ENCODE assay signal across 8 cellular contexts in genomic region chr5:177454397-177455035, GRCh38. TPM values are rescaled to one million over a fixed set of nuclear protein-coding genes. Genes with fewer than 3 reads are reported as not detected.
DNase-seq lines count a peak whose midpoint lies in the region; ATAC-seq and TF ChIP-seq lines count a peak whose summit lies in the region.

No MANE protein-coding gene starts in this region.

- H3K4me1 ChIP-seq in ectodermal cell (ENCODE audit: control insufficient read depth, insufficient read depth, low read length) (peaks cover 18% of the 10 kb centered on the region), lung (ENCODE audit: control insufficient read depth in 2 of 2, insufficient read depth in 2 of 2, low read length in 2 of 2) (peaks cover 0 to 11% of the 10 kb centered on the region in 2 donors)

- H3K9me3 ChIP-seq in ectodermal cell (ENCODE audit: control insufficient read depth, low read length) (no peaks in the 10 kb centered on the region), lung (ENCODE audit: control insufficient read depth in 2 of 2, insufficient read depth in 1 of 2, low read length in 1 of 2) (no peaks in the 10 kb centered on the region)

- peak; percentile 92 for DNase-seq in CD14-positive monocyte (ENCODE audit: low spot score)
- peak; percentile 89 for DNase-seq in NCI-H748 treated with DMSO at 0.1 percent for 48 hours (lab: John Stamatoyannopoulos, UW)
- DNase-seq in activated CD8-positive, alpha-beta T cell treated with anti-CD3 and anti-CD28 coated beads, Interleukin-2, amount 10 ng/mL, durations not matched to agents 7 days and 5 days: peak; percentile 94
- peak; percentile 91 for DNase-seq in lung (ENCODE audit: low spot score)
- DNase-seq in stimulated activated CD4-positive, alpha-beta T cell treated with anti-CD3 and anti-CD28 coated beads, TNF-alpha, amount 100 ng/mL, for 24 hours (ENCODE audit: low read depth in 3 of 3): peak; percentile 86 to 93 (median 88)

- H3K4me1 Mint-ChIP-seq in CD14-positive monocyte: peaks cover 25% of the 10 kb centered on the region
- peaks cover 30% of the 10 kb centered on the region for H3K4me1 Mint-ChIP-seq in activated CD8-positive, alpha-beta T cell treated with anti-CD3 and anti-CD28 coated beads, Interleukin-2, amount 10 ng/mL, durations not matched to agents 7 days and 5 days (ENCODE audit: low read depth)

- CTCF ChIA-PET in activated CD8-positive, alpha-beta T cell treated with anti-CD3 and anti-CD28 coated beads, Interleukin-2, amount 10 ng/mL, durations not matched to agents 7 days and 5 days (lab: Charles Lee): interaction anchor here (0.6 to 8.6 kb wide), 35 partner anchors 9 to 917 kb away, joined by 3 to 337 read pairs (median 8); partner anchors contain the start of genes DDX41, F12, GRK6 and LMAN2

- intact Hi-C loops in CD14-positive monocyte (cut with micrococcal nuclease): loop anchor here (1.0 to 5.0 kb wide), 6 partner anchors 26 to 147 kb away; partner anchors contain the start of genes GRK6 (in 1 of the 2) and PDLIM7 (in 1 of the 2)

- peak; percentile 85 for TF ChIP-seq CTCF in CD14-positive monocyte (IDR thresholded peaks at IDR 0.05)
- TF ChIP-seq CTCF in lung (IDR thresholded peaks at IDR 0.05; ENCODE audit: control extremely low read depth, extremely low read depth): peak; percentile 94

- POLR2A ChIA-PET in activated CD8-positive, alpha-beta T cell treated with anti-CD3 and anti-CD28 coated beads, Interleukin-2, amount 10 ng/mL, durations not matched to agents 7 days and 5 days (lab: Charles Lee): interaction anchor here (1.0 to 19.4 kb wide), 11 partner anchors 9 to 145 kb away, joined by 3 to 245 read pairs (median 5); partner anchors contain the start of genes GRK6 and PRR7

- peak overlapping the region; percentile 89 for H3K27ac ChIP-seq in ectodermal cell (ENCODE audit: insufficient read depth, low read depth, low read length, poor library complexity, severe bottlenecking)
- H3K27ac ChIP-seq in lung (ENCODE audit: low read depth in 1 of 2, low read length in 1 of 2): peak overlapping the region in 1 of 2 donors; percentile 37

- H3K9me3 Mint-ChIP-seq in CD14-positive monocyte: peaks cover 0 to 9% (median 0%) of the 10 kb centered on the region in 7 donors
- no peaks in the 10 kb centered on the region for H3K9me3 Mint-ChIP-seq in activated CD8-positive, alpha-beta T cell treated with anti-CD3 and anti-CD28 coated beads, Interleukin-2, amount 10 ng/mL, durations not matched to agents 7 days and 5 days (ENCODE audit: insufficient read depth)

- peak overlapping the region; percentile 73 to 85 for H3K4me3 Mint-ChIP-seq in CD14-positive monocyte
- peak overlapping the region; percentile 78 for H3K4me3 Mint-ChIP-seq in activated CD8-positive, alpha-beta T cell treated with anti-CD3 and anti-CD28 coated beads, Interleukin-2, amount 10 ng/mL, durations not matched to agents 7 days and 5 days

- H3K4me3 ChIP-seq in ectodermal cell (ENCODE audit: insufficient read depth, low read depth, low read length): peak overlapping the region; percentile 68
- H3K4me3 ChIP-seq in lung: peak overlapping the region; percentile 36

- H3K27me3 ChIP-seq in ectodermal cell (ENCODE audit: control insufficient read depth, insufficient read depth, low read length, poor library complexity, severe bottlenecking): no peaks in the 10 kb centered on the region
- no peaks in the 10 kb centered on the region for H3K27me3 ChIP-seq in lung (ENCODE audit: control insufficient read depth, insufficient read depth)

- 0% methylated on average over 84 of the region's 84 CpGs for WGBS in ectodermal cell, 2 experiments
- 0% methylated on average over 36 to 84 of the region's 84 CpGs for WGBS in lung, 2 donors

- H3K36me3 ChIP-seq in ectodermal cell (ENCODE audit: control insufficient read depth, insufficient read depth, low read length): peaks cover 22% of the 10 kb centered on the region
- H3K36me3 ChIP-seq in lung (ENCODE audit: control insufficient read depth in 2 of 2, insufficient read depth in 2 of 2, low read length in 2 of 2): peaks cover 0 to 6% of the 10 kb centered on the region in 2 donors

- H3K27me3 Mint-ChIP-seq in CD14-positive monocyte (ENCODE audit: low read depth in 3 of 3): peaks cover 37 to 51% (median 42%) of the 10 kb centered on the region in 3 donors
- peaks cover 3% of the 10 kb centered on the region for H3K27me3 Mint-ChIP-seq in activated CD8-positive, alpha-beta T cell treated with anti-CD3 and anti-CD28 coated beads, Interleukin-2, amount 10 ng/mL, durations not matched to agents 7 days and 5 days (ENCODE audit: low read depth)

- peaks cover 0 to 7% of the 10 kb centered on the region in 2 donors for H3K36me3 Mint-ChIP-seq in CD14-positive monocyte
- H3K36me3 Mint-ChIP-seq in activated CD8-positive, alpha-beta T cell treated with anti-CD3 and anti-CD28 coated beads, Interleukin-2, amount 10 ng/mL, durations not matched to agents 7 days and 5 days (ENCODE audit: low read depth): peaks cover 7% of the 10 kb centered on the region

- ATAC-seq in GM19324 (IDR thresholded peaks at IDR 0.05; ENCODE audit: low FRiP score, unreplicated experiment) (peak; percentile 53), HG03457 (IDR thresholded peaks at IDR 0.05; ENCODE audit: unreplicated experiment) (peak; percentile 44), lung (ENCODE audit: insufficient read depth, low FRiP score) (peak; percentile 71)
- ATAC-seq in activated CD8-positive, alpha-beta T cell treated with anti-CD3 and anti-CD28 coated beads, Interleukin-2, amount 10 ng/mL, durations not matched to agents 7 days and 5 days: peak; percentile 50

- H3K27ac Mint-ChIP-seq in CD14-positive monocyte: peak overlapping the region in 3 of 7 donors; percentile 58 to 65 (median 63)
- H3K27ac Mint-ChIP-seq in activated CD8-positive, alpha-beta T cell treated with anti-CD3 and anti-CD28 coated beads, Interleukin-2, amount 10 ng/mL, durations not matched to agents 7 days and 5 days: peak overlapping the region; percentile 75

RNA-seq across cellular contexts. Expression of gene PRR7, which starts 7.9 kb away (rescaled TPM):
- 1 to 10 TPM; 1.8 to 2.1 TPM for polyA plus RNA-seq in CD14-positive monocyte
- 10 to 100 TPM in 1 of 2 experiments, 1 to 10 TPM in 1; 9.8 to 11.6 TPM for total RNA-seq in activated CD8-positive, alpha-beta T cell treated with anti-CD3 and anti-CD28 coated beads, Interleukin-2, amount 10 ng/mL, durations not matched to agents 7 days and 5 days
- 16.6 TPM for polyA plus RNA-seq in ectodermal cell (2013, experiment 1 of 4)
- 13.0 TPM for polyA plus RNA-seq in ectodermal cell (2013, experiment 2 of 4)
- 13.3 TPM for polyA plus RNA-seq in ectodermal cell (2013, experiment 3 of 4)
- 16.5 TPM for polyA plus RNA-seq in ectodermal cell (2013, experiment 4 of 4)
- 1 to 10 TPM; 2.9 to 7.2 TPM for total RNA-seq in lung
- 1 to 10 TPM; 1.9 to 5.0 TPM for polyA plus RNA-seq in lung

RNA-seq across cellular contexts. Expression of gene DBN1, which starts 18.9 kb away (rescaled TPM):
- polyA plus RNA-seq in CD14-positive monocyte: 1 to 10 TPM in 1 of 2 donors, under 1 TPM in 1; 0.71 to 1.6 TPM
- 100 to 1,000 TPM in 1 of 2 experiments, 10 to 100 TPM in 1; 92.9 to 104 TPM for total RNA-seq in activated CD8-positive, alpha-beta T cell treated with anti-CD3 and anti-CD28 coated beads, Interleukin-2, amount 10 ng/mL, durations not matched to agents 7 days and 5 days
- polyA plus RNA-seq in ectodermal cell (2013, experiment 1 of 4): 451 TPM
- polyA plus RNA-seq in ectodermal cell (2013, experiment 2 of 4): 443 TPM
- 312 TPM for polyA plus RNA-seq in ectodermal cell (2013, experiment 3 of 4)
- 341 TPM for polyA plus RNA-seq in ectodermal cell (2013, experiment 4 of 4)
- total RNA-seq in lung: 10 to 100 TPM; 36.5 to 38.3 TPM
- 10 to 100 TPM; 18.7 to 24.1 TPM for polyA plus RNA-seq in lung

RNA-seq across cellular contexts. Expression of gene GRK6, which starts 28.0 kb away (rescaled TPM):
- polyA plus RNA-seq in CD14-positive monocyte: 10 to 100 TPM; 41.6 to 63.4 TPM
- 100 to 1,000 TPM; 206 to 213 TPM for total RNA-seq in activated CD8-positive, alpha-beta T cell treated with anti-CD3 and anti-CD28 coated beads, Interleukin-2, amount 10 ng/mL, durations not matched to agents 7 days and 5 days
- polyA plus RNA-seq in ectodermal cell (2013, experiment 1 of 4): 34.2 TPM
- 34.6 TPM for polyA plus RNA-seq in ectodermal cell (2013, experiment 2 of 4)
- polyA plus RNA-seq in ectodermal cell (2013, experiment 3 of 4): 25.3 TPM
- polyA plus RNA-seq in ectodermal cell (2013, experiment 4 of 4): 27.2 TPM
- total RNA-seq in lung: 10 to 100 TPM; 22.4 to 58.1 TPM
- polyA plus RNA-seq in lung: 10 to 100 TPM; 20.7 to 68.0 TPM

RNA-seq across cellular contexts. Expression of gene PDLIM7, which starts 42.9 kb away (rescaled TPM):
- polyA plus RNA-seq in CD14-positive monocyte (10 to 100 TPM; 21.6 to 27.2 TPM), lung (100 to 1,000 TPM in 1 of 2 donors, 10 to 100 TPM in 1; 65.5 to 102 TPM)
- 10 to 100 TPM; 62.5 to 67.3 TPM for total RNA-seq in activated CD8-positive, alpha-beta T cell treated with anti-CD3 and anti-CD28 coated beads, Interleukin-2, amount 10 ng/mL, durations not matched to agents 7 days and 5 days
- 367 TPM for polyA plus RNA-seq in ectodermal cell (2013, experiment 1 of 4)
- 396 TPM for polyA plus RNA-seq in ectodermal cell (2013, experiment 2 of 4)
- 299 TPM for polyA plus RNA-seq in ectodermal cell (2013, experiment 3 of 4)
- 330 TPM for polyA plus RNA-seq in ectodermal cell (2013, experiment 4 of 4)
- 100 to 1,000 TPM in 1 of 2 donors, 10 to 100 TPM in 1; 49.2 to 124 TPM for total RNA-seq in lung

RNA-seq across cellular contexts. Expression of gene F12, which starts 45.2 kb away (rescaled TPM):
- polyA plus RNA-seq in CD14-positive monocyte (1 to 10 TPM; 1.4 to 1.5 TPM), lung (1 to 10 TPM; 1.3 to 1.7 TPM)
- 1 to 10 TPM; 3.2 to 3.5 TPM for total RNA-seq in activated CD8-positive, alpha-beta T cell treated with anti-CD3 and anti-CD28 coated beads, Interleukin-2, amount 10 ng/mL, durations not matched to agents 7 days and 5 days
- polyA plus RNA-seq in ectodermal cell (2013, experiment 1 of 4): 0.78 TPM
- polyA plus RNA-seq in ectodermal cell (2013, experiment 2 of 4): 0.41 TPM
- 0.43 TPM for polyA plus RNA-seq in ectodermal cell (2013, experiment 3 of 4)
- 1.0 TPM for polyA plus RNA-seq in ectodermal cell (2013, experiment 4 of 4)
- total RNA-seq in lung: 1 to 10 TPM in 1 of 2 donors, not detected in 1; 1.4 TPM
